ENCODE assay signal across 20 cellular contexts in the genomic region with DNA sequence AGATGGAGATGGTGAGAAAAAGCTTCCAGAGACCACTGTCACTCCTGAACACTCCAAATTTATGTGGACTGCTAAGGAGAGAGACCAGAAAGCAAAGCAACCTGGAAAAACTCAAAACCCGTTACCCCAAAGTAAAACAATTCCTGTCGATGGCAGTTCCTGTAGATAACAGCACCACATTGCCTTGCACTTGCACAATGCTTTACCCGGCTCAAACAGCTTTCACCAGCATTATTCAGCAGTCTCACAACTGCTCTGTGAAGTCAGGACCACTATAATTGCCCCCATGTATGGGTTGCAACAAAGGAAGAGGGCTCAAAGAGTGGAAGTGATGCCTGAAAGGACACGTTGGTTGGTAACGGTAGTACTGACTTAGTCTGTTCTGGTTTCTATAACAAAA.
"Had no signal": no experiment of that assay in that cellular context is flagged by ENCODE, and none has a peak within 500 bp of the region (broad histone marks: within the 10 kb centered on the region; RNA-seq: fewer than 3 reads in every experiment).

No MANE protein-coding gene starts in this region.

- H3K27me3 Mint-ChIP-seq: naive thymus-derived CD8-positive, alpha-beta T cell had no signal

- H3K27ac ChIP-seq: dorsolateral prefrontal cortex, neutrophil, spleen, stomach, thoracic aorta had no signal

- H3K4me3 ChIP-seq: dorsolateral prefrontal cortex, spleen, stomach, thoracic aorta had no signal

- H3K27me3 ChIP-seq: neutrophil, spleen, stomach had no signal

- DNase-seq: cortex of kidney; dorsolateral prefrontal cortex; effector CD8-positive, alpha-beta T cell; islet precursor cell; mammary epithelial cell; naive thymus-derived CD8-positive, alpha-beta T cell; spleen; stimulated activated CD4-positive, alpha-beta T cell treated with anti-CD3 and anti-CD28 coated beads, Interleukin-15, amount 100 ng/mL, for 24 hours; stimulated activated CD4-positive, alpha-beta T cell treated with anti-CD3 and anti-CD28 coated beads, Interleukin-2, amount 100 ng/mL, for 24 hours; stimulated activated CD4-positive, alpha-beta T cell treated with anti-CD3 and anti-CD28 coated beads, Interleukin-4, amount 100 ng/mL, for 4 hours; stimulated activated naive CD4-positive, alpha-beta T cell; stomach; substantia nigra; trophoblast cell had no signal

- H3K36me3 Mint-ChIP-seq: naive thymus-derived CD8-positive, alpha-beta T cell had no signal

- H3K9me3 ChIP-seq: neutrophil, spleen, thoracic aorta had no signal

- FAIRE-seq: frontal cortex had no signal

- ATAC-seq: esophagus mucosa; left lobe of liver; naive thymus-derived CD8-positive, alpha-beta T cell; sciatic nerve had no signal

- H3K4me3 Mint-ChIP-seq: naive thymus-derived CD8-positive, alpha-beta T cell had no signal

- H3K36me3 ChIP-seq: neutrophil, spleen, stomach, thoracic aorta had no signal

- H3K9me3 Mint-ChIP-seq: naive thymus-derived CD8-positive, alpha-beta T cell had no signal
